ENCODE assay signal across 1 cellular context in genomic region chrX:129139837-129140679, GRCh38.
TF ChIP-seq lines count a peak whose summit lies in the region.

No MANE protein-coding gene starts in this region.

TF ChIP-seq in HepG2, 621 proteins besides CTCF, POLR2A, EP300 and RAD21 (continued from another document and continues in another):
- TF ChIP-seq ZHX1 (CRISPR knock-in tag; IDR thresholded peaks at IDR 0.05; ENCODE audit: low read depth) (no peak), SMAD9 (CRISPR knock-in tag; IDR thresholded peaks at IDR 0.05) (no peak), ELF3 (CRISPR knock-in tag; IDR thresholded peaks at IDR 0.05) (peak; percentile 44; the same call in 1 of the 2 replicates), SMYD3 (CRISPR knock-in tag; IDR thresholded peaks at IDR 0.05) (no peak), HNF4A (CRISPR knock-in tag; IDR thresholded peaks at IDR 0.05) (peak; percentile 72), PREB (CRISPR knock-in tag; IDR thresholded peaks at IDR 0.05) (no peak), ZSCAN31 (CRISPR knock-in tag; IDR thresholded peaks at IDR 0.05; ENCODE audit: low read depth) (no peak), RELA (CRISPR knock-in tag; IDR thresholded peaks at IDR 0.05) (no peak), ARID5B (CRISPR knock-in tag; IDR thresholded peaks at IDR 0.05) (peak; percentile 82), JUND (CRISPR knock-in tag; IDR thresholded peaks at IDR 0.05) (0 out of 2 replicates have a peak, but pooled peaks have one; percentile 34), ZNF30 (CRISPR knock-in tag; IDR thresholded peaks at IDR 0.05) (no peak), SMARCE1 (IDR thresholded peaks at IDR 0.05; ENCODE audit: borderline replicate concordance) (no peak), ZNF564 (CRISPR knock-in tag; IDR thresholded peaks at IDR 0.05) (no peak), KLF15 (CRISPR knock-in tag; IDR thresholded peaks at IDR 0.05; ENCODE audit: borderline replicate concordance) (no peak), FOSL1 (CRISPR knock-in tag; IDR thresholded peaks at IDR 0.05; ENCODE audit: borderline replicate concordance) (peak; percentile 67; the same call in 1 of the 2 replicates), ZNF780A (CRISPR knock-in tag; IDR thresholded peaks at IDR 0.05) (no peak), ZNF576 (CRISPR knock-in tag; IDR thresholded peaks at IDR 0.05) (no peak), ZNF629 (CRISPR knock-in tag; conservative IDR thresholded peaks at IDR 0.05) (no peak), TEF (CRISPR knock-in tag; IDR thresholded peaks at IDR 0.05) (no peak), SMAD3 (CRISPR knock-in tag; IDR thresholded peaks at IDR 0.05) (no peak), ZNF713 (CRISPR knock-in tag; IDR thresholded peaks at IDR 0.05) (no peak), PLSCR1 (CRISPR knock-in tag; IDR thresholded peaks at IDR 0.05; ENCODE audit: borderline replicate concordance) (no peak), REPIN1 (CRISPR knock-in tag; IDR thresholded peaks at IDR 0.05; ENCODE audit: borderline replicate concordance, low read depth) (no peak), ZBTB1 (CRISPR knock-in tag; IDR thresholded peaks at IDR 0.05; ENCODE audit: borderline replicate concordance) (no peak), NR1H2 (CRISPR knock-in tag; IDR thresholded peaks at IDR 0.05; ENCODE audit: borderline replicate concordance, low read depth) (no peak), BCL3 (CRISPR knock-in tag; IDR thresholded peaks at IDR 0.05) (no peak), TGIF2 (CRISPR knock-in tag; IDR thresholded peaks at IDR 0.05) (no peak), STAT6 (CRISPR knock-in tag; IDR thresholded peaks at IDR 0.05; ENCODE audit: borderline replicate concordance) (no peak), ZNF496 (CRISPR knock-in tag; IDR thresholded peaks at IDR 0.05; ENCODE audit: insufficient replicate concordance) (no peak), CEBPB (IDR thresholded peaks at IDR 0.05; ENCODE audit: borderline replicate concordance, low read depth, low read length) (no peak), NCOA1 (CRISPR knock-in tag; IDR thresholded peaks at IDR 0.05) (no peak), ZNF317 (CRISPR knock-in tag; IDR thresholded peaks at IDR 0.05) (no peak), CSRNP2 (CRISPR knock-in tag; conservative IDR thresholded peaks at IDR 0.05; ENCODE audit: low read depth) (no peak), ZNF225 (CRISPR knock-in tag; IDR thresholded peaks at IDR 0.05) (no peak), TARDBP (CRISPR knock-in tag; IDR thresholded peaks at IDR 0.05) (peak; percentile 46; the same call in 1 of the 2 replicates), GPBP1L1 (CRISPR knock-in tag; IDR thresholded peaks at IDR 0.05) (no peak), ZNF431 (CRISPR knock-in tag; IDR thresholded peaks at IDR 0.05; ENCODE audit: borderline replicate concordance, low read depth) (no peak), CERS6 (CRISPR knock-in tag; IDR thresholded peaks at IDR 0.05) (no peak), KDM6A (CRISPR knock-in tag; IDR thresholded peaks at IDR 0.05; ENCODE audit: low read depth) (peak; percentile 71; the same call in 1 of the 2 replicates), E2F2 (CRISPR knock-in tag; IDR thresholded peaks at IDR 0.05; ENCODE audit: borderline replicate concordance) (no peak), KAT8 (CRISPR knock-in tag; IDR thresholded peaks at IDR 0.05) (no peak)
